ENCODE assay signal across 15 cellular contexts in genomic region chr1:18727956-18728355, GRCh38.
DNase-seq lines count a peak whose midpoint lies in the region; ATAC-seq, FAIRE-seq and TF ChIP-seq lines count a peak whose summit lies in the region.
"Had no signal": no experiment of that assay in that cellular context is flagged by ENCODE, and none has a peak within 500 bp of the region (broad histone marks: within the 10 kb centered on the region; RNA-seq: fewer than 3 reads in every experiment).

No MANE protein-coding gene starts in this region.

- H3K27ac Mint-ChIP-seq in activated T-cell treated with anti-CD3 and anti-CD28 coated beads, Interleukin-2, amount 50 U/mL, for 72 hours = no peak overlapping the region
- H3K27ac Mint-ChIP-seq: CD8-positive, alpha-beta memory T cell; IgD-negative memory B cell had no signal

- H3K4ac ChIP-seq in H1 (replicated peaks; ENCODE audit: insufficient read length, low read depth, low read length) = no peak overlapping the region

- no peak overlapping the region for H3K23ac ChIP-seq in H1 (ENCODE audit: insufficient read length)

- no peaks in the 10 kb centered on the region for H3K79me1 ChIP-seq in H1 (ENCODE audit: low read depth, low read length)

- no peaks in the 10 kb centered on the region for H3K36me3 ChIP-seq in HEK293 (ENCODE audit: control insufficient read depth in 2 of 2, insufficient read depth in 1 of 2, low read length in 2 of 2)
- H3K36me3 ChIP-seq in H1 (ENCODE audit: control insufficient read depth in 2 of 4, insufficient read depth in 4 of 4, low read length in 3 of 4) = no peaks in the 10 kb centered on the region
- H3K36me3 ChIP-seq in osteoblast (ENCODE audit: insufficient read depth, low read length) = no peaks in the 10 kb centered on the region

- CTCF ChIA-PET in HEK293 (lab: Yijun Ruan, JAX) (no interaction called here), H1 (lab: Charles Lee; ENCODE audit: partially characterized antibody) (interaction anchor here (0.8 to 1.6 kb wide), 4 partner anchors 11 to 69 kb away, joined by 3 to 6 read pairs (median 4); no protein-coding TSS in a partner anchor)

- no peak for FAIRE-seq in H1 (lab: Jason Lieb, UNC)
- FAIRE-seq: A204.1 had no signal

- 82% methylated on average over 10 of the region's 15 CpGs; no CpG with 5 or more reads in 1 of the 2 experiments for WGBS in H1 (ENCODE audit: extremely low coverage in 1 of 2, insufficient coverage in 1 of 2, insufficient read length in 1 of 2, insufficient replicate concordance in 2 of 2, low coverage in 1 of 2, low lambda C conversion rate in 2 of 2, missing lambda C conversion rate in 1 of 2), 2 experiments

- no peak overlapping the region for H3K4me2 ChIP-seq in H1 (ENCODE audit: insufficient read depth in 1 of 2, low read depth in 2 of 2, low read length in 2 of 2)
- H3K4me2 ChIP-seq in osteoblast (ENCODE audit: insufficient read depth, low read length) = no peak overlapping the region

- no peak for TF ChIP-seq EP300 in H1 (IDR thresholded peaks at IDR 0.05; ENCODE audit: borderline replicate concordance in 1 of 2, low read depth in 2 of 2, low read length in 2 of 2)

- peaks cover 57% of the 10 kb centered on the region for H3K27me3 Mint-ChIP-seq in activated T-cell treated with anti-CD3 and anti-CD28 coated beads, Interleukin-2, amount 50 U/mL, for 72 hours (ENCODE audit: low read depth)

- H4K20me1 ChIP-seq in H1 (replicated peaks in 1 of 2; ENCODE audit: control insufficient read depth in 1 of 2, insufficient read depth in 2 of 2, low read length in 2 of 2) (peaks cover 0 to 3% of the 10 kb centered on the region in 2 experiments), osteoblast (ENCODE audit: insufficient read depth, low read length) (no peaks in the 10 kb centered on the region)

- H3K9ac ChIP-seq in H1 (replicated peaks in 1 of 4; ENCODE audit: extremely low read depth in 1 of 4, low read depth in 3 of 4, low read length in 3 of 4) = no peak overlapping the region

- H2BK5ac ChIP-seq in H1 (ENCODE audit: low read depth, low read length) = no peak overlapping the region; the same call in 1 of the 2 replicates

- H3K4me1 ChIP-seq in HEK293 (ENCODE audit: control insufficient read depth, insufficient read depth, low read length) (no peaks in the 10 kb centered on the region), H1 (replicated peaks in 1 of 4; ENCODE audit: control insufficient read depth in 3 of 4, insufficient read depth in 4 of 4, low read length in 3 of 4) (peaks cover 0 to 13% (median 3%) of the 10 kb centered on the region in 4 experiments; a peak in 3 of 7 replicates), osteoblast (ENCODE audit: insufficient read depth, low read length) (no peaks in the 10 kb centered on the region)

- peaks cover 0 to 10% (median 4%) of the 10 kb centered on the region in 4 experiments; a peak in 4 of 7 replicates for H3K27me3 ChIP-seq in H1 (replicated peaks in 1 of 4; ENCODE audit: control insufficient read depth in 3 of 4, extremely low read depth in 1 of 4, insufficient read depth in 3 of 4, low read length in 3 of 4)
- peaks cover 32% of the 10 kb centered on the region for H3K27me3 ChIP-seq in osteoblast (ENCODE audit: insufficient read depth, low read length)

- H4K91ac ChIP-seq in H1 (replicated peaks; ENCODE audit: insufficient read length, low read length) = no peak overlapping the region

- peak overlapping the region; percentile 16 for H2AK5ac ChIP-seq in H1 (ENCODE audit: low read depth, low read length)

- H3K9me3 ChIP-seq in HEK293 (ENCODE audit: control insufficient read depth, insufficient read depth, low read depth, low read length) (no peaks in the 10 kb centered on the region), H1 (ENCODE audit: insufficient read depth in 2 of 2, low read depth in 1 of 2, low read length in 1 of 2) (no peaks in the 10 kb centered on the region), osteoblast (ENCODE audit: low read depth, low read length) (no peaks in the 10 kb centered on the region)

- no peak overlapping the region for H3K18ac ChIP-seq in H1 (ENCODE audit: extremely low read depth, low read length)

- H2BK12ac ChIP-seq in H1 (ENCODE audit: low read depth, low read length) = no peak overlapping the region

- H3K56ac ChIP-seq in H1 (replicated peaks; ENCODE audit: insufficient read length, low read depth, low read length) = no peak overlapping the region

- no peak overlapping the region for H3K14ac ChIP-seq in H1 (ENCODE audit: insufficient read length)

- peak; percentile 80 for DNase-seq in D341Med (ENCODE audit: low spot score)
- no peak for DNase-seq in H1 (ENCODE audit: low read depth in 1 of 2, low spot score in 2 of 2)
- peak; percentile 84 for DNase-seq in osteoblast (ENCODE audit: insufficient read length, low spot score, missing footprints)
- no peak for DNase-seq in activated T-cell treated with anti-CD3 and anti-CD28 coated beads, Interleukin-2, amount 50 U/mL, for 72 hours
- DNase-seq: CD8-positive, alpha-beta memory T cell; DMS 273 treated with DMSO at 0.1 percent for 48 hours; GOT3; HCEC 1CT; KG1 had no signal

- no peak overlapping the region for H3K27ac ChIP-seq in HEK293 (ENCODE audit: extremely low read depth, low read depth, low read length)
- H3K27ac ChIP-seq in H1 (ENCODE audit: low read depth, low read length) = no peak overlapping the region
- H3K27ac ChIP-seq in osteoblast (ENCODE audit: low read depth, low read length) = no peak overlapping the region

- POLR2A ChIA-PET in HEK293 (lab: Yijun Ruan, JAX) = no interaction called here
- POLR2A ChIA-PET in H1 (lab: Charles Lee; ENCODE audit: partially characterized antibody) = interaction anchor here (0.7 kb wide), 1 partner anchor 122 kb away, joined by 4 read pairs; no protein-coding TSS in a partner anchor

- no peak for TF ChIP-seq RAD21 in H1 (IDR thresholded peaks at IDR 0.05 in 1 of 2, conservative IDR thresholded peaks at IDR 0.05 in 1 of 2; ENCODE audit: low read depth in 2 of 2, low read length in 2 of 2)

- no peak overlapping the region for H3K4me3 Mint-ChIP-seq in activated T-cell treated with anti-CD3 and anti-CD28 coated beads, Interleukin-2, amount 50 U/mL, for 72 hours
- H3K4me3 Mint-ChIP-seq: CD14-positive monocyte; CD8-positive, alpha-beta memory T cell; IgD-negative memory B cell had no signal

- TF ChIP-seq CTCF in HEK293 (tag by site-specific recombination; IDR thresholded peaks at IDR 0.05) (0 out of 2 replicates have a peak, but pooled peaks have one; percentile 22), H1 (IDR thresholded peaks at IDR 0.05; ENCODE audit: control extremely low read depth in 1 of 3, insufficient read depth in 1 of 3, low read depth in 1 of 3, low read length in 3 of 3) (peak in 1 of 3 experiments; percentile 36; a peak in 1 of 4 replicates), osteoblast (IDR thresholded peaks at IDR 0.05; ENCODE audit: extremely low read depth, low read depth, low read length) (no peak)

- no peak overlapping the region for H2BK120ac ChIP-seq in H1 (replicated peaks; ENCODE audit: low read depth, low read length)

- H3K4me1 Mint-ChIP-seq in activated T-cell treated with anti-CD3 and anti-CD28 coated beads, Interleukin-2, amount 50 U/mL, for 72 hours (ENCODE audit: low read depth) = no peaks in the 10 kb centered on the region
- H3K4me1 Mint-ChIP-seq: CD14-positive monocyte; CD8-positive, alpha-beta memory T cell had no signal

- H2AFZ ChIP-seq in H1 (ENCODE audit: low read length) (no peak overlapping the region), osteoblast (ENCODE audit: low read length) (no peak overlapping the region)

- H3K4me3 ChIP-seq in HEK293 (ENCODE audit: low read depth, low read length) = no peak overlapping the region
- H3K4me3 ChIP-seq in H1 (ENCODE audit: extremely low read depth in 1 of 4, insufficient read depth in 2 of 4, low read depth in 3 of 4, low read length in 4 of 4) = no peak overlapping the region
- H3K4me3 ChIP-seq in osteoblast (ENCODE audit: insufficient read depth, low read length) = no peak overlapping the region

- H3K9me3 Mint-ChIP-seq in activated T-cell treated with anti-CD3 and anti-CD28 coated beads, Interleukin-2, amount 50 U/mL, for 72 hours = no peaks in the 10 kb centered on the region
- H3K9me3 Mint-ChIP-seq: IgD-negative memory B cell had no signal

- no peak overlapping the region for H4K5ac ChIP-seq in H1 (ENCODE audit: insufficient read length, low read depth, low read length)

- TF ChIP-seq POLR2A in H1 (IDR thresholded peaks at IDR 0.05; ENCODE audit: control extremely low read depth in 1 of 2, low read depth in 2 of 2, low read length in 2 of 2) = no peak

- H3K23me2 ChIP-seq in H1 (ENCODE audit: low read depth, low read length) = peaks cover 1% of the 10 kb centered on the region; the same call in 1 of the 2 replicates

- peak overlapping the region; percentile 51; the same call in 1 of the 2 replicates for H4K8ac ChIP-seq in H1 (ENCODE audit: extremely low read depth, insufficient read depth, low read length)

- H3K36me3 Mint-ChIP-seq in activated T-cell treated with anti-CD3 and anti-CD28 coated beads, Interleukin-2, amount 50 U/mL, for 72 hours (ENCODE audit: insufficient read depth in 2 of 2) = no peaks in the 10 kb centered on the region
- H3K36me3 Mint-ChIP-seq: CD14-positive monocyte; CD8-positive, alpha-beta memory T cell; IgD-negative memory B cell had no signal

- no peak overlapping the region for H2BK15ac ChIP-seq in H1 (ENCODE audit: low read length)

- ATAC-seq in HG03460 (IDR thresholded peaks at IDR 0.05; ENCODE audit: unreplicated experiment) (no peak), HG02870 (IDR thresholded peaks at IDR 0.05; ENCODE audit: unreplicated experiment) (no peak)
- no peak for ATAC-seq in activated T-cell treated with anti-CD3 and anti-CD28 coated beads, Interleukin-2, amount 50 U/mL, for 72 hours (replicated peaks in 1 of 2)

- H2BK20ac ChIP-seq in H1 (ENCODE audit: low read length) = no peak overlapping the region

- no peaks in the 10 kb centered on the region for H3K79me2 ChIP-seq in H1 (ENCODE audit: control insufficient read depth in 1 of 2, insufficient read depth in 2 of 2, low read length in 2 of 2)
- H3K79me2 ChIP-seq in osteoblast (ENCODE audit: insufficient read depth, low read length) = no peaks in the 10 kb centered on the region

TF ChIP-seq in HEK293, 187 proteins besides CTCF, POLR2A, EP300 and RAD21:
- TF ChIP-seq ZNF2 (tag by site-specific recombination; IDR thresholded peaks at IDR 0.05) = no peak
- TF ChIP-seq ZNF580 (tag by site-specific recombination; IDR thresholded peaks at IDR 0.05) = no peak
- TF ChIP-seq ZFHX2 (tag by site-specific recombination; conservative IDR thresholded peaks at IDR 0.05) = peak; percentile 28; the same call in 1 of the 2 replicates

TF ChIP-seq in H1, 55 proteins besides CTCF, POLR2A, EP300 and RAD21 (continues in another document):
- TF ChIP-seq BACH1 (IDR thresholded peaks at IDR 0.05; ENCODE audit: low read length) = no peak
- no peak for TF ChIP-seq MAFK (IDR thresholded peaks at IDR 0.05; ENCODE audit: low read depth, low read length)
- TF ChIP-seq KDM4A (IDR thresholded peaks at IDR 0.05; ENCODE audit: low read depth, low read length, severe bottlenecking) = no peak
- no peak for TF ChIP-seq CBX8 (IDR thresholded peaks at IDR 0.05; ENCODE audit: borderline replicate concordance, low read depth, low read length)
- TF ChIP-seq TAF7 (optimal IDR thresholded peaks at IDR 0.05; ENCODE audit: borderline replicate concordance, low read depth, low read length) = no peak
- TF ChIP-seq POLR2AphosphoS5 (IDR thresholded peaks at IDR 0.05; ENCODE audit: low read depth, low read length) = no peak
- no peak for TF ChIP-seq NANOG (IDR thresholded peaks at IDR 0.05; ENCODE audit: insufficient read depth, low read depth, low read length, poor library complexity, severe bottlenecking)

Comparison
In these comparisons a context has a peak if more than half of its experiments do, and no peak if none do; other contexts are left out.
1. DNase-seq: peak in D341Med (single experiment) and osteoblast (single experiment); none in H1 (0 of 2) and activated T-cell treated with anti-CD3 and anti-CD28 coated beads, Interleukin-2, amount 50 U/mL, for 72 hours (0 of 2).